Comparison of ENCODE assay signal across 18 cellular contexts in genomic region chr9:109198736-109199384, GRCh38. TPM values are rescaled to one million over a fixed set of nuclear protein-coding genes. Genes with fewer than 3 reads are reported as not detected.
DNase-seq lines count a peak whose midpoint lies in the region; ATAC-seq, FAIRE-seq and TF ChIP-seq lines count a peak whose summit lies in the region.
"Had no signal": no experiment of that assay in that cellular context is flagged by ENCODE, and none has a peak within 500 bp of the region (broad histone marks: within the 10 kb centered on the region; RNA-seq: fewer than 3 reads in every experiment).

No MANE protein-coding gene starts in this region.

- DNase-seq in GM23338 (ENCODE audit: low spot score) (peak; percentile 66), SW480 (ENCODE audit: low spot score) (peak; percentile 12), kidney (no peak), left cardiac atrium (no peak), Calu3 (no peak), COLO829 (ENCODE audit: low spot score) (no peak)
- DNase-seq: activated CD4-positive, alpha-beta T cell treated with anti-CD3 and anti-CD28 coated beads, Interleukin-2, amount 50 U/mL, for 4 hours; activated naive CD4-positive, alpha-beta T cell treated with anti-CD3 and anti-CD28 coated beads, Interleukin-2, amount 50 U/mL, for 16 hours; cerebellar nuclear complex; DMS153; MV-4-11; NCI-H524 treated with DMSO at 0.1 percent for 48 hours; T-helper 1 cell; tibial artery had no signal

- H3K27ac ChIP-seq in DOHH2 (ENCODE audit: low read depth, low read length) (no peak overlapping the region), GM23338 (ENCODE audit: low read depth) (no peak overlapping the region), kidney (ENCODE audit: low read depth in 2 of 2, low read length in 2 of 2) (no peak overlapping the region)
- H3K27ac ChIP-seq: skin epidermis, tibial artery had no signal

- H3K36me3 ChIP-seq in DOHH2 (ENCODE audit: control insufficient read depth, low read length) (no peaks in the 10 kb centered on the region), GM23338 (ENCODE audit: insufficient read depth) (no peaks in the 10 kb centered on the region), kidney (ENCODE audit: control insufficient read depth in 1 of 2, insufficient read depth in 2 of 2, low read length in 2 of 2) (no peaks in the 10 kb centered on the region)
- H3K36me3 ChIP-seq: tibial artery had no signal

- H3K4me3 ChIP-seq in DOHH2 (ENCODE audit: low read length) (no peak overlapping the region), GM23338 (no peak overlapping the region), kidney (ENCODE audit: low read length in 2 of 2) (no peak overlapping the region)
- H3K4me3 ChIP-seq: skin epidermis, tibial artery had no signal

- no peak overlapping the region for H3K4me3 Mint-ChIP-seq in GM23338
- H3K4me3 Mint-ChIP-seq in Calu3 (ENCODE audit: low read depth, unreplicated experiment): no peak overlapping the region
- H3K4me3 Mint-ChIP-seq: nephron had no signal

- H3K4me1 Mint-ChIP-seq in GM23338 (no peaks in the 10 kb centered on the region), Calu3 (ENCODE audit: low read depth, unreplicated experiment) (no peaks in the 10 kb centered on the region)
- H3K4me1 Mint-ChIP-seq: nephron had no signal

- peaks cover 8% of the 10 kb centered on the region; the same call in 1 of the 2 replicates for H3K27me3 ChIP-seq in DOHH2 (ENCODE audit: control insufficient read depth, low read length)
- no peaks in the 10 kb centered on the region for H3K27me3 ChIP-seq in GM23338 (ENCODE audit: insufficient read depth)

- no peak for FAIRE-seq in kidney (lab: Jason Lieb, UNC)

- H3K9me3 ChIP-seq in DOHH2 (ENCODE audit: control insufficient read depth, insufficient read depth, low read length): no peaks in the 10 kb centered on the region
- H3K9me3 ChIP-seq in kidney (ENCODE audit: control insufficient read depth in 1 of 2, low read length in 2 of 2): no peaks in the 10 kb centered on the region
- H3K9me3 ChIP-seq: tibial artery had no signal

- intact Hi-C loops in kidney (cut with DNase I) (no loop called here), left cardiac atrium (cut with DNase I) (no loop called here), Calu3 (cut with micrococcal nuclease; ENCODE audit: unreplicated experiment) (no loop called here)

- H2AFZ ChIP-seq in GM23338: no peak overlapping the region

- no peaks in the 10 kb centered on the region for H3K9me2 ChIP-seq in DOHH2 (replicated peaks; ENCODE audit: control insufficient read depth, low read length)
- H3K9me2 ChIP-seq in GM23338 (ENCODE audit: insufficient read depth): no peaks in the 10 kb centered on the region

- H4K20me1 ChIP-seq in DOHH2 (ENCODE audit: control insufficient read depth, insufficient read depth, low read depth, low read length) (no peaks in the 10 kb centered on the region), GM23338 (replicated peaks; ENCODE audit: insufficient read depth) (no peaks in the 10 kb centered on the region)

- H3K36me3 Mint-ChIP-seq in GM23338 (ENCODE audit: low read depth) (no peaks in the 10 kb centered on the region), Calu3 (ENCODE audit: insufficient read depth, unreplicated experiment) (no peaks in the 10 kb centered on the region)

- CTCF ChIA-PET in Calu3 (lab: Charles Lee): interaction anchor here (0.7 kb wide), 3 partner anchors 22 to 771 kb away, joined by 3 to 5 read pairs (median 4); no protein-coding TSS in a partner anchor

- ATAC-seq in GM23338 (peak; percentile 83), left cardiac atrium (no peak), GM21619 (IDR thresholded peaks at IDR 0.05; ENCODE audit: unreplicated experiment) (no peak)

- no peaks in the 10 kb centered on the region for H3K4me1 ChIP-seq in DOHH2 (ENCODE audit: control insufficient read depth, low read length)
- H3K4me1 ChIP-seq in GM23338 (ENCODE audit: insufficient read depth): no peaks in the 10 kb centered on the region
- no peaks in the 10 kb centered on the region for H3K4me1 ChIP-seq in kidney (ENCODE audit: control insufficient read depth in 1 of 2, insufficient read depth in 1 of 2, low read depth in 1 of 2, low read length in 2 of 2)
- H3K4me1 ChIP-seq: tibial artery had no signal

- H3K4me2 ChIP-seq in DOHH2 (ENCODE audit: low read length): no peak overlapping the region
- H3K4me2 ChIP-seq in GM23338: no peak overlapping the region

- peaks cover 6% of the 10 kb centered on the region for H3K27me3 Mint-ChIP-seq in GM23338 (ENCODE audit: insufficient read depth, low read depth, poor library complexity)
- peaks cover 14% of the 10 kb centered on the region for H3K27me3 Mint-ChIP-seq in Calu3 (ENCODE audit: unreplicated experiment)

- H3K27ac Mint-ChIP-seq in GM23338: no peak overlapping the region
- H3K27ac Mint-ChIP-seq in Calu3 (ENCODE audit: unreplicated experiment): no peak overlapping the region
- H3K27ac Mint-ChIP-seq: nephron had no signal

- H3K79me2 ChIP-seq in DOHH2 (ENCODE audit: control insufficient read depth, low read length): no peaks in the 10 kb centered on the region
- H3K79me2 ChIP-seq in GM23338 (replicated peaks; ENCODE audit: insufficient read depth): no peaks in the 10 kb centered on the region

- H3K9me3 Mint-ChIP-seq in GM23338 (no peaks in the 10 kb centered on the region), Calu3 (ENCODE audit: low read depth, unreplicated experiment) (no peaks in the 10 kb centered on the region)
- H3K9me3 Mint-ChIP-seq: nephron had no signal

- BruUV-seq in Calu3 (replicated peaks; lab: Mats Ljungman, UMichigan): no TSS peak

- TF ChIP-seq CTCF in DOHH2 (IDR thresholded peaks at IDR 0.05; ENCODE audit: low read depth, low read length, poor library complexity, severe bottlenecking) (peak; percentile 13), GM23338 (conservative IDR thresholded peaks at IDR 0.05; ENCODE audit: low read depth in 2 of 2) (peak; percentile 52 to 74), kidney (IDR thresholded peaks at IDR 0.05; ENCODE audit: borderline replicate concordance, extremely low read depth, insufficient read depth) (peak; percentile 7), Calu3 (IDR thresholded peaks at IDR 0.05; ENCODE audit: unreplicated experiment) (no peak)

- H3K9ac ChIP-seq in kidney (ENCODE audit: low read length in 2 of 2): no peak overlapping the region

- H3F3A ChIP-seq in DOHH2 (ENCODE audit: control insufficient read depth, insufficient read depth) (no peaks in the 10 kb centered on the region), GM23338 (replicated peaks; ENCODE audit: low read depth) (no peaks in the 10 kb centered on the region)

TF ChIP-seq in GM23338, 12 proteins besides CTCF, POLR2A, EP300 and RAD21:
- no peak for TF ChIP-seq ZNF114 (CRISPR knock-in tag; IDR thresholded peaks at IDR 0.05)

RNA-seq across cellular contexts. Expression of gene FRRS1L, which starts 31.8 kb away (rescaled TPM):
- 0.78 and 1.1 TPM in 2 replicates for total RNA-seq in GM23338 (2014; rRNA removed; shearing (Covaris generic))
- polyA plus RNA-seq in GM23338 (2016; fragmentation: Nextera tagmentation; extraction: Ambion mirVana) (0.37 and 0.54 TPM in 2 replicates), kidney (ENCODE audit: insufficient read depth, low read depth, low replicate concordance) (0.06 TPM)
- total RNA-seq in kidney (not detected), left cardiac atrium (1 to 10 TPM; 4.4 to 5.7 TPM), Calu3 (2022) (not detected in 2 replicates)

Comparison
In these comparisons a context has a peak if more than half of its experiments do, and no peak if none do; other contexts are left out.
1. DNase-seq: peak in GM23338 (single experiment) and SW480 (single experiment); none in kidney (single experiment), left cardiac atrium (single experiment), Calu3 (single experiment) and COLO829 (single experiment).